ENCODE assay signal across 8 cellular contexts in genomic region chr2:73214120-73215035, GRCh38.
DNase-seq lines count a peak whose midpoint lies in the region; ATAC-seq lines count a peak whose summit lies in the region.

SMYD5 (plus strand) TSS chr2:73214245; CDS start chr2:73214267, 22 bp downstream.

- H3K9me3 Mint-ChIP-seq in central memory CD8-positive, alpha-beta T cell, result no peaks in the 10 kb centered on the region

- peaks cover 3% of the 10 kb centered on the region for H3K36me3 Mint-ChIP-seq in central memory CD8-positive, alpha-beta T cell (ENCODE audit: insufficient read depth)

- H3K27me3 Mint-ChIP-seq in central memory CD8-positive, alpha-beta T cell, result no peaks in the 10 kb centered on the region

- peak within 1 kb of the TSS; percentile 89 for H3K27ac Mint-ChIP-seq in central memory CD8-positive, alpha-beta T cell (ENCODE audit: low read depth)

- peak within 1 kb of the TSS; percentile 91 for H3K4me3 Mint-ChIP-seq in central memory CD8-positive, alpha-beta T cell

- ATAC-seq in GM18873 (IDR thresholded peaks at IDR 0.05; ENCODE audit: low FRiP score, unreplicated experiment), result peak; percentile 84
- ATAC-seq in HG03135 (IDR thresholded peaks at IDR 0.05; ENCODE audit: unreplicated experiment), result peak; percentile 92
- ATAC-seq in central memory CD8-positive, alpha-beta T cell (replicated peaks; ENCODE audit: extremely low read depth, poor library complexity, severe bottlenecking), result peak; percentile 96

- peaks cover 29% of the 10 kb centered on the region for H3K4me1 Mint-ChIP-seq in central memory CD8-positive, alpha-beta T cell

- DNase-seq in AG08395 (ENCODE audit: low spot score), result peak; percentile 91
- DNase-seq in NCI-H446 (lab: John Stamatoyannopoulos, UW), result peak; percentile 17 to 83
- DNase-seq in activated CD4-positive, CD25-positive, alpha-beta regulatory T cell treated with anti-CD3 and anti-CD28 coated beads, Interleukin-2, amount 50 U/mL, for 16 hours (ENCODE audit: low read depth, low spot score), result peak; percentile 84
- DNase-seq in central memory CD8-positive, alpha-beta T cell (ENCODE audit: low spot score in 2 of 2), result peak; percentile 85 to 95
- DNase-seq in kidney glomerular epithelial cell (lab: John Stamatoyannopoulos, UW), result peak; percentile 33
- peak; percentile 78 to 94 for DNase-seq in stimulated activated CD4-positive, alpha-beta T cell treated with anti-CD3 and anti-CD28 coated beads, Interleukin-1b, Interleukin-23, amount 100 ng/mL, for 1 hour (ENCODE audit: low read depth in 2 of 2)

Comparison
In these comparisons a context has a peak if more than half of its experiments do, and no peak if none do; other contexts are left out.
1. Peak in every context shown above with its lines: DNase-seq and ATAC-seq.
2. DNase-seq: peak in every context shown above with its lines; median percentile 91 in AG08395; 90 in central memory CD8-positive, alpha-beta T cell; 86 in stimulated activated CD4-positive, alpha-beta T cell treated with anti-CD3 and anti-CD28 coated beads, Interleukin-1b, Interleukin-23, amount 100 ng/mL, for 1 hour; 84 in activated CD4-positive, CD25-positive, alpha-beta regulatory T cell treated with anti-CD3 and anti-CD28 coated beads, Interleukin-2, amount 50 U/mL, for 16 hours; 50 in NCI-H446; 33 in kidney glomerular epithelial cell.